17 cellular contexts compared by ENCODE assay signal in the genomic region with DNA sequence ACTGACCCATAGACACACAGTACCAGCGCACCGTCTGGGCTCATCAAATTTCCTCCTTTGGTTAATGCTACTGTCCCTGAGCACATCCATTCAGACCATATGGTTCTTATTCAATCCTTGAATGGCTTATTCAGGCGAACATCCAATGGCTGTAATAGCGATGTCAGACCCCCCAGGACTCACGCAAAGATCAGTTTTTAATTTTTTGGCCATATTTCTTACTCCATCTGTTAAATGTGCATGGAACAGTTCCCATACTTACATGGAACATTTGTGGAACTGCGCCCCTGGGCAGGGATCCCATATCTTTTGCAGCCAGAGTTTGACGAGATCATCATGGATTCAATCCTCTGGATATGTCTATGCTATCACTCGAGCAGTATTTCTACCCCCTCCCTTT.
"Had no signal": no experiment of that assay in that cellular context is flagged by ENCODE, and none has a peak within 500 bp of the region (broad histone marks: within the 10 kb centered on the region; RNA-seq: fewer than 3 reads in every experiment).

No MANE protein-coding gene starts in this region.

- H3K4me3 ChIP-seq: esophagus muscularis mucosa, gastrocnemius medialis, smooth muscle cell, suprapubic skin, thyroid gland, uterus had no signal

- H3K4me1 Mint-ChIP-seq: immature natural killer cell; naive thymus-derived CD4-positive, alpha-beta T cell; stimulated activated effector memory CD8-positive, alpha-beta T cell treated with anti-CD3 and anti-CD28 coated beads, Interleukin-12 subunit alpha, Interleukin-12 subunit beta, amount 100 ng/mL, for 72 hours had no signal

- H3K4me3 Mint-ChIP-seq: effector memory CD8-positive, alpha-beta T cell; immature natural killer cell; naive thymus-derived CD4-positive, alpha-beta T cell; nephron progenitor cell; stimulated activated effector memory CD8-positive, alpha-beta T cell treated with anti-CD3 and anti-CD28 coated beads, Interleukin-12 subunit alpha, Interleukin-12 subunit beta, amount 100 ng/mL, for 72 hours; type B pancreatic cell had no signal

- ATAC-seq: effector memory CD8-positive, alpha-beta T cell; gastrocnemius medialis; naive thymus-derived CD4-positive, alpha-beta T cell; stimulated activated effector memory CD8-positive, alpha-beta T cell treated with anti-CD3 and anti-CD28 coated beads, Interleukin-12 subunit alpha, Interleukin-12 subunit beta, amount 100 ng/mL, for 72 hours; stimulated activated naive CD8-positive, alpha-beta T cell treated with anti-CD3 and anti-CD28 coated beads, Interleukin-15, Interleukin-2, amounts not matched to agents 100 U/mL and 50 U/mL, for 24 hours had no signal

- H3K9me3 Mint-ChIP-seq: effector memory CD8-positive, alpha-beta T cell; naive thymus-derived CD4-positive, alpha-beta T cell; nephron progenitor cell; stimulated activated effector memory CD8-positive, alpha-beta T cell treated with anti-CD3 and anti-CD28 coated beads, Interleukin-12 subunit alpha, Interleukin-12 subunit beta, amount 100 ng/mL, for 72 hours; type B pancreatic cell had no signal

- DNase-seq: effector memory CD8-positive, alpha-beta T cell; gastrocnemius medialis; immature natural killer cell; mammary epithelial cell; naive thymus-derived CD4-positive, alpha-beta T cell; nephron progenitor cell; posterior cingulate gyrus; stimulated activated CD4-positive, alpha-beta T cell treated with anti-CD3 and anti-CD28 coated beads, Interleukin-2, amount 100 ng/mL, for 48 hours; stimulated activated naive CD8-positive, alpha-beta T cell treated with anti-CD3 and anti-CD28 coated beads, Interleukin-15, Interleukin-2, amounts not matched to agents 100 U/mL and 50 U/mL, for 24 hours; thyroid gland had no signal

- H3K9me3 ChIP-seq: esophagus muscularis mucosa, gastrocnemius medialis, suprapubic skin, thyroid gland, uterus had no signal

- H3K27me3 Mint-ChIP-seq: type B pancreatic cell had no signal

- H3K36me3 ChIP-seq: esophagus muscularis mucosa, gastrocnemius medialis, suprapubic skin, thyroid gland, uterus had no signal

- H3K36me3 Mint-ChIP-seq: immature natural killer cell; naive thymus-derived CD4-positive, alpha-beta T cell; stimulated activated effector memory CD8-positive, alpha-beta T cell treated with anti-CD3 and anti-CD28 coated beads, Interleukin-12 subunit alpha, Interleukin-12 subunit beta, amount 100 ng/mL, for 72 hours; type B pancreatic cell had no signal

- H3K27ac Mint-ChIP-seq: effector memory CD8-positive, alpha-beta T cell; immature natural killer cell; naive thymus-derived CD4-positive, alpha-beta T cell; nephron progenitor cell; stimulated activated effector memory CD8-positive, alpha-beta T cell treated with anti-CD3 and anti-CD28 coated beads, Interleukin-12 subunit alpha, Interleukin-12 subunit beta, amount 100 ng/mL, for 72 hours; type B pancreatic cell had no signal

- H3K27ac ChIP-seq: epithelial cell of prostate, esophagus muscularis mucosa, gastrocnemius medialis, suprapubic skin, thyroid gland, uterus had no signal

- H3K4me1 ChIP-seq: esophagus muscularis mucosa, gastrocnemius medialis, suprapubic skin, thyroid gland, uterus had no signal

- H3K27me3 ChIP-seq: esophagus muscularis mucosa, gastrocnemius medialis, suprapubic skin, thyroid gland, uterus had no signal
